8 cellular contexts compared by ENCODE assay signal in the genomic region with DNA sequence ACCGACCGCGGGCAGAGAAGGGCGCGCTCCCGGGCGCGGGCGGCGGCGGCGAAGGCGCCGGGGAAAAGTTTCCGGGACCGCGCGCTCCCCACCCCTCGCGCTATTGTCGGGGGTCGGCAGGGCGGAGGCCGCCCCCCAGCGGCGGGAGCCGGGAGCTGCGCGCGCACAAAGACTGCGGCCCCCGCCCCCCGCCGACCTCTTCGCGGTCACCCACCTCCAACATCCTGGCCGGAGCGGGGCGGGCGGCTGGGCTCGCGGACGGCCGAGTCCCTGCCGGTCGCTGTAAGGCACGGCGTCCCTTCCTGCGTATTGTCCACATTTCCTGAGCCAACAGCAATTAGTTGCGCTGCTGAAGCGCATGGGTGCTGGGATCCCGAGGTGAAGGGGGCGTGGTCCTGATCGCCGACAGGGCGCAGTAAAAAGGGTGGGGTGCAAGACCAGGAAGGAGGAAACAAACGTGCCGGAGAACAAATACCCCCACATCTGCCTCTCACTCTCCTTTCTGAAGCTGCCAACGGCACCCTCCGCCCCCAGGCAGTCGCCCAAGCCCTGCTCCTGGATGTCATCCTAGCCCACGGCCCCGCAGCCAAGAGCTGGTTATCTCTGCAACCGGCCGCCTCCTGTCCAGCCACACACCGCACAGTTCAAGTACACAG. TPM values are rescaled to one million over a fixed set of nuclear protein-coding genes. Genes with fewer than 3 reads are reported as not detected.
DNase-seq lines count a peak whose midpoint lies in the region; ATAC-seq and TF ChIP-seq lines count a peak whose summit lies in the region.

A gene with protein sequence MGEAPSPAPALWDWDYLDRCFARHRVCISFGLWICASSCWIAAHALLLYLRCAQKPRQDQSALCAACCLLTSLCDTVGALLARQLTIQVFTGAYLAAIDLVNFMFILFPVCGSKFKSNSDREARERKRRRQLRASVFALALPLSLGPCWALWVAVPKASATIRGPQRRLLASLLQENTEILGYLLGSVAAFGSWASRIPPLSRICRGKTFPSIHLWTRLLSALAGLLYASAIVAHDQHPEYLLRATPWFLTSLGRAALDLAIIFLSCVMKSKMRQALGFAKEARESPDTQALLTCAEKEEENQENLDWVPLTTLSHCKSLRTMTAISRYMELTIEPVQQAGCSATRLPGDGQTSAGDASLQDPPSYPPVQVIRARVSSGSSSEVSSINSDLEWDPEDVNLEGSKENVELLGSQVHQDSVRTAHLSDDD (minus strand): TSS at position 71 of the 656 bp plus-strand sequence. CDS start 204 bp downstream, outside the sequence.

- H3K9me3 ChIP-seq in CD4-positive, alpha-beta memory T cell (ENCODE audit: control insufficient read depth in 1 of 2, low read length in 2 of 2): no peaks in the 10 kb centered on the region
- no peaks in the 10 kb centered on the region for H3K9me3 ChIP-seq in endocrine pancreas (ENCODE audit: control insufficient read depth, low read length)

- peak; percentile 75 for TF ChIP-seq CTCF in activated CD8-positive, alpha-beta T cell treated with anti-CD3 and anti-CD28 coated beads for 36 hours (IDR thresholded peaks at IDR 0.05)

- H3K27me3 Mint-ChIP-seq in CD4-positive, alpha-beta memory T cell: no peaks in the 10 kb centered on the region
- no peaks in the 10 kb centered on the region for H3K27me3 Mint-ChIP-seq in activated CD8-positive, alpha-beta T cell treated with anti-CD3 and anti-CD28 coated beads for 36 hours

- peaks cover 3 to 30% (median 10%) of the 10 kb centered on the region in 4 donors for H3K4me1 Mint-ChIP-seq in CD4-positive, alpha-beta memory T cell
- peaks cover 4% of the 10 kb centered on the region for H3K4me1 Mint-ChIP-seq in activated CD8-positive, alpha-beta T cell treated with anti-CD3 and anti-CD28 coated beads for 36 hours (ENCODE audit: low read depth)

- no peaks in the 10 kb centered on the region for H3K36me3 Mint-ChIP-seq in CD4-positive, alpha-beta memory T cell
- H3K36me3 Mint-ChIP-seq in activated CD8-positive, alpha-beta T cell treated with anti-CD3 and anti-CD28 coated beads for 36 hours (ENCODE audit: low read depth): peaks cover 2% of the 10 kb centered on the region

- H3K27ac ChIP-seq in CD4-positive, alpha-beta memory T cell (ENCODE audit: low read depth, low read length): no peak within 1 kb of the TSS

- peak; percentile 77 for ATAC-seq in GM19397 (IDR thresholded peaks at IDR 0.05; ENCODE audit: unreplicated experiment)
- peak; percentile 79 for ATAC-seq in HG03521 (IDR thresholded peaks at IDR 0.05; ENCODE audit: unreplicated experiment)
- ATAC-seq in activated CD8-positive, alpha-beta T cell treated with anti-CD3 and anti-CD28 coated beads for 36 hours: peak; percentile 87

- no peaks in the 10 kb centered on the region for H3K9me3 Mint-ChIP-seq in CD4-positive, alpha-beta memory T cell
- peaks cover 2% of the 10 kb centered on the region for H3K9me3 Mint-ChIP-seq in activated CD8-positive, alpha-beta T cell treated with anti-CD3 and anti-CD28 coated beads for 36 hours

- intact Hi-C loops in CD4-positive, alpha-beta memory T cell (cut with micrococcal nuclease): loop anchor here (1.0 kb wide), 1 partner anchor 161 kb away; no protein-coding TSS in a partner anchor
- intact Hi-C loops in activated CD8-positive, alpha-beta T cell treated with anti-CD3 and anti-CD28 coated beads for 36 hours (cut with micrococcal nuclease): no loop called here

- peak within 1 kb of the TSS; percentile 84 to 93 (median 88) for H3K4me3 Mint-ChIP-seq in CD4-positive, alpha-beta memory T cell
- H3K4me3 Mint-ChIP-seq in activated CD8-positive, alpha-beta T cell treated with anti-CD3 and anti-CD28 coated beads for 36 hours: peak within 1 kb of the TSS; percentile 83

- POLR2A ChIA-PET in CD4-positive, alpha-beta memory T cell (lab: Charles Lee; ENCODE audit: partially characterized antibody): interaction anchor here (0.7 to 1.4 kb wide), 4 partner anchors 38 to 148 kb away, joined by 3 to 6 read pairs (median 3); a partner anchor contains a TSS
- POLR2A ChIA-PET in activated CD8-positive, alpha-beta T cell treated with anti-CD3 and anti-CD28 coated beads for 36 hours (lab: Charles Lee): interaction anchor here (0.6 to 1.1 kb wide), 3 partner anchors 11 to 53 kb away, joined by 3 read pairs; no protein-coding TSS in a partner anchor

- H3K36me3 ChIP-seq in CD4-positive, alpha-beta memory T cell (ENCODE audit: insufficient read depth, low read length): no peaks in the 10 kb centered on the region
- H3K36me3 ChIP-seq in endocrine pancreas (ENCODE audit: control insufficient read depth, insufficient read depth, low read length): no peaks in the 10 kb centered on the region

- peak within 1 kb of the TSS; percentile 36 to 64 for H3K4me3 ChIP-seq in CD4-positive, alpha-beta memory T cell (ENCODE audit: low read length in 2 of 2)
- no peak within 1 kb of the TSS for H3K4me3 ChIP-seq in endocrine pancreas (ENCODE audit: control insufficient read depth, insufficient read depth, low read length)

- H3K4me1 ChIP-seq in CD4-positive, alpha-beta memory T cell (ENCODE audit: insufficient read depth, low read length): peaks cover 7% of the 10 kb centered on the region
- no peaks in the 10 kb centered on the region for H3K4me1 ChIP-seq in endocrine pancreas (ENCODE audit: control insufficient read depth, insufficient read depth, low read length)

- no peaks in the 10 kb centered on the region for H3K27me3 ChIP-seq in CD4-positive, alpha-beta memory T cell (ENCODE audit: insufficient read depth, low read length)
- H3K27me3 ChIP-seq in endocrine pancreas (ENCODE audit: control insufficient read depth, insufficient read depth, low read length): no peaks in the 10 kb centered on the region

- H3K27ac Mint-ChIP-seq in CD4-positive, alpha-beta memory T cell: peak within 1 kb of the TSS; percentile 53 to 89 (median 70)
- peak within 1 kb of the TSS; percentile 57 for H3K27ac Mint-ChIP-seq in activated CD8-positive, alpha-beta T cell treated with anti-CD3 and anti-CD28 coated beads for 36 hours

- DNase-seq in CD4-positive, alpha-beta memory T cell: peak; percentile 45 to 62 (median 50)
- DNase-seq in NCI-H774 (lab: John Stamatoyannopoulos, UW) (peak; percentile 91), mesenteric fat pad (ENCODE audit: low spot score) (peak; percentile 93)
- DNase-seq in activated CD8-positive, alpha-beta T cell treated with anti-CD3 and anti-CD28 coated beads for 36 hours: peak; percentile 77
- DNase-seq in stimulated activated CD8-positive, alpha-beta memory T cell treated with anti-CD3 and anti-CD28 coated beads, Interleukin-2, amount 100 ng/mL, for 48 hours (ENCODE audit: low read depth in 2 of 2): peak; percentile 55 to 58

- H3K9ac ChIP-seq in endocrine pancreas (ENCODE audit: control insufficient read depth, insufficient read depth, low read length): peak within 1 kb of the TSS; percentile 15

- CTCF ChIA-PET in CD4-positive, alpha-beta memory T cell (lab: Charles Lee; ENCODE audit: partially characterized antibody): interaction anchor here (0.6 to 1.8 kb wide), 11 partner anchors 10 to 176 kb away, joined by 3 to 5 read pairs (median 3); a partner anchor contains a TSS
- CTCF ChIA-PET in activated CD8-positive, alpha-beta T cell treated with anti-CD3 and anti-CD28 coated beads for 36 hours (lab: Charles Lee): interaction anchor here (0.6 to 1.6 kb wide), 23 partner anchors 9 to 299 kb away, joined by 3 to 6 read pairs (median 3); a partner anchor contains a TSS

RNA-seq across cellular contexts. Expression of the gene that starts here (rescaled TPM):
- 1 to 10 TPM; 1.9 to 2.1 TPM for total RNA-seq in CD4-positive, alpha-beta memory T cell
- polyA plus RNA-seq in CD4-positive, alpha-beta memory T cell: 1 to 10 TPM in 1 of 2 donors, not detected in 1; 1.3 TPM
- total RNA-seq in activated CD8-positive, alpha-beta T cell treated with anti-CD3 and anti-CD28 coated beads for 36 hours: 1 to 10 TPM; 4.4 to 5.0 TPM
- 12.4 TPM for total RNA-seq in mesenteric fat pad
